ENCODE assay signal across 25 cellular contexts in genomic region chr17:29693751-29694150, GRCh38.
DNase-seq lines count a peak whose midpoint lies in the region; ATAC-seq and TF ChIP-seq lines count a peak whose summit lies in the region.
"Had no signal": no experiment of that assay in that cellular context is flagged by ENCODE, and none has a peak within 500 bp of the region (broad histone marks: within the 10 kb centered on the region; RNA-seq: fewer than 3 reads in every experiment).

No MANE protein-coding gene starts in this region.

- DNase-seq in activated naive CD4-positive, alpha-beta T cell treated with anti-CD3 and anti-CD28 coated beads, Interleukin-2, amount 10 ng/mL, durations not matched to agents 7 days and 5 days = no peak
- no peak for DNase-seq in activated naive CD4-positive, alpha-beta T cell (lab: John Stamatoyannopoulos, UW)
- no peak for DNase-seq in SJSA1 (ENCODE audit: low read depth in 1 of 2, low spot score in 2 of 2)
- DNase-seq in psoas muscle = no peak
- DNase-seq in Karpas-422 = no peak
- DNase-seq: activated gamma-delta T cell treated with Interleukin-2 at 50 U/mL for 16 hours; CD4-positive, alpha-beta T cell; cerebellar nuclear complex; DMS53; endodermal cell; glutamatergic neuron; midbrain; NCI-H1417 treated with DMSO at 0.1 percent for 48 hours; NCI-H774; SHP77; stimulated activated CD4-positive, alpha-beta T cell treated with anti-CD3 and anti-CD28 coated beads, Interleukin-1b, Interleukin-23, amount 100 ng/mL, for 48 hours; stimulated activated naive CD4-positive, alpha-beta T cell treated with Interleukin-2 at 50 U/mL for 16 hours; WERI-Rb-1 had no signal

- intact Hi-C loops in psoas muscle (cut with DNase I) = no loop called here

- no peak overlapping the region for H3K4me3 ChIP-seq in SJSA1
- H3K4me3 ChIP-seq in psoas muscle = no peak overlapping the region
- H3K4me3 ChIP-seq in Karpas-422 (ENCODE audit: low read length) = no peak overlapping the region
- H3K4me3 ChIP-seq: neural progenitor cell, prostate gland, tibial nerve had no signal

- H3K4me1 Mint-ChIP-seq in activated naive CD4-positive, alpha-beta T cell treated with anti-CD3 and anti-CD28 coated beads, Interleukin-2, amount 10 ng/mL, durations not matched to agents 7 days and 5 days = peaks cover 13% of the 10 kb centered on the region
- H3K4me1 Mint-ChIP-seq: endodermal cell, neural progenitor cell had no signal

- no peaks in the 10 kb centered on the region for H3K9me3 Mint-ChIP-seq in activated naive CD4-positive, alpha-beta T cell treated with anti-CD3 and anti-CD28 coated beads, Interleukin-2, amount 10 ng/mL, durations not matched to agents 7 days and 5 days
- H3K9me3 Mint-ChIP-seq: CD4-positive, alpha-beta T cell; endodermal cell; neural progenitor cell had no signal

- H2AFZ ChIP-seq in Karpas-422 (ENCODE audit: low read length) = no peak overlapping the region
- H2AFZ ChIP-seq: neural progenitor cell had no signal

- no peak overlapping the region for H3K4me2 ChIP-seq in Karpas-422 (ENCODE audit: low read depth, low read length, poor library complexity, severe bottlenecking)
- H3K4me2 ChIP-seq: neural progenitor cell had no signal

- H3K4me1 ChIP-seq in SJSA1 (replicated peaks) (peaks cover 18% of the 10 kb centered on the region), psoas muscle (peaks cover 42% of the 10 kb centered on the region), Karpas-422 (ENCODE audit: low read length) (no peaks in the 10 kb centered on the region)
- H3K4me1 ChIP-seq: neural progenitor cell had no signal

- no peak for ATAC-seq in psoas muscle
- ATAC-seq in GM18873 (IDR thresholded peaks at IDR 0.05; ENCODE audit: low FRiP score, unreplicated experiment) = no peak
- ATAC-seq in HG02885 (IDR thresholded peaks at IDR 0.05; ENCODE audit: poor library complexity, unreplicated experiment) = no peak
- ATAC-seq: HepG2 had no signal

- no peaks in the 10 kb centered on the region for H3K27me3 ChIP-seq in SJSA1 (replicated peaks)
- no peaks in the 10 kb centered on the region for H3K27me3 ChIP-seq in psoas muscle (ENCODE audit: insufficient read depth in 3 of 3, low read length in 2 of 3)
- no peaks in the 10 kb centered on the region for H3K27me3 ChIP-seq in Karpas-422 (ENCODE audit: low read length)
- H3K27me3 ChIP-seq: neural progenitor cell, tibial nerve had no signal

- H4K20me1 ChIP-seq in Karpas-422 (ENCODE audit: insufficient read depth, low read depth, low read length) = no peaks in the 10 kb centered on the region

- H3K27ac Mint-ChIP-seq in activated naive CD4-positive, alpha-beta T cell treated with anti-CD3 and anti-CD28 coated beads, Interleukin-2, amount 10 ng/mL, durations not matched to agents 7 days and 5 days = peak overlapping the region; percentile 52
- H3K27ac Mint-ChIP-seq: CD4-positive, alpha-beta T cell; endodermal cell; neural progenitor cell had no signal

- H3K36me3 Mint-ChIP-seq in activated naive CD4-positive, alpha-beta T cell treated with anti-CD3 and anti-CD28 coated beads, Interleukin-2, amount 10 ng/mL, durations not matched to agents 7 days and 5 days = peaks cover 36% of the 10 kb centered on the region
- H3K36me3 Mint-ChIP-seq: neural progenitor cell had no signal

- H3K27me3 Mint-ChIP-seq in activated naive CD4-positive, alpha-beta T cell treated with anti-CD3 and anti-CD28 coated beads, Interleukin-2, amount 10 ng/mL, durations not matched to agents 7 days and 5 days = no peaks in the 10 kb centered on the region
- H3K27me3 Mint-ChIP-seq: CD4-positive, alpha-beta T cell had no signal

- CTCF ChIA-PET in activated naive CD4-positive, alpha-beta T cell treated with anti-CD3 and anti-CD28 coated beads, Interleukin-2, amount 10 ng/mL, durations not matched to agents 7 days and 5 days (lab: Charles Lee) = no interaction called here

- no peak for TF ChIP-seq CTCF in psoas muscle (IDR thresholded peaks at IDR 0.05)

- H3K27ac ChIP-seq in SJSA1 (peak overlapping the region; percentile 16; the same call in 1 of the 2 replicates), cingulate gyrus (ENCODE audit: low read depth, low read length) (peak overlapping the region; percentile 35), psoas muscle (peak overlapping the region; percentile 70), Karpas-422 (ENCODE audit: low read length) (no peak overlapping the region)
- H3K27ac ChIP-seq: neural progenitor cell, prostate gland, WERI-Rb-1 had no signal

- no peaks in the 10 kb centered on the region for H3K9me3 ChIP-seq in SJSA1 (replicated peaks)
- H3K9me3 ChIP-seq in psoas muscle = no peaks in the 10 kb centered on the region
- H3K9me3 ChIP-seq in Karpas-422 (ENCODE audit: low read length) = no peaks in the 10 kb centered on the region
- H3K9me3 ChIP-seq: prostate gland, tibial nerve had no signal

- no peak overlapping the region for H3K4me3 Mint-ChIP-seq in activated naive CD4-positive, alpha-beta T cell treated with anti-CD3 and anti-CD28 coated beads, Interleukin-2, amount 10 ng/mL, durations not matched to agents 7 days and 5 days
- H3K4me3 Mint-ChIP-seq: CD4-positive, alpha-beta T cell; endodermal cell; neural progenitor cell had no signal

- H3K79me2 ChIP-seq in Karpas-422 (ENCODE audit: low read length) = peaks cover 31% of the 10 kb centered on the region

- H3K9ac ChIP-seq in Karpas-422 (ENCODE audit: low read length) = no peak overlapping the region
- H3K9ac ChIP-seq: neural progenitor cell had no signal

- no peaks in the 10 kb centered on the region for H3K9me2 ChIP-seq in Karpas-422 (replicated peaks; ENCODE audit: insufficient read depth, low read length)

- 64 to 70% (median 65%) methylated on average over 3 of the region's 3 CpGs for WGBS in psoas muscle, 3 donors

- H3K36me3 ChIP-seq in SJSA1 (peaks cover 16% of the 10 kb centered on the region), psoas muscle (ENCODE audit: insufficient read depth in 1 of 2, low read depth in 1 of 2) (peaks cover 0 to 58% of the 10 kb centered on the region in 2 donors), Karpas-422 (ENCODE audit: insufficient read depth, low read length) (no peaks in the 10 kb centered on the region; the same call in 1 of the 2 replicates)
- H3K36me3 ChIP-seq: neural progenitor cell, prostate gland had no signal
